In the genomic region with DNA sequence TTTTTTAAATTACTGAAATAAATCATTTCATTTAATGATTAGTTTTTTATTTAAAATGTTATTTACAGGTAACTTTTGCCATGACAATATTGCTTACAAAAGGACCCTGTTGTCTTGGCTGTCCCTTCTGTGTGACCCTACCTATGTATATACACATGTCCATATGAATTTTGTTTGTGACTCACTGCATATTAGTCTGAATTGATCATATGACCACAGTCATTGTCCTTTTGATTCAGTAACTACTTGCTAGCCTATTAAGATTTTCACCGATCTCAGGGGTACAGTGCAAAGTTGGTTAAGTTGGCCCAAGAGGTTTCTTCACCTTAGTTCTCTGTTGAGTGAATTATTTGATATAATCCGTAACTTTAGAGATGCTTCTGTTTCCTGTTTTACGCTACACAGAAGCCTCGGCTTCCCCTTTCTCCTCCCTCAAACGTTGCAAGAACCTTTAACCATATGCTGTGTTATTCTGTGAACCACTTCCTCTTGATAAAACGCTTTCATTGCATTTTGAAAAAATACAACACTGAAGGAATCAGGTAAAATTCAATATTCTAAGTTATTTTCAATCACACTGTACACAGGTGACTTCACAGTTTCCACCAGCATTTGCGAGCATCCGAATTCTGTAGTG, we compare ENCODE assay signal across 8 cellular contexts. TPM values are rescaled to one million over a fixed set of nuclear protein-coding genes. Genes with fewer than 3 reads are reported as not detected.
A peak's percentile ranks its signal among the peaks of the same experiment; 100 is the strongest.
DNase-seq lines count a peak whose midpoint lies in the region; ATAC-seq and TF ChIP-seq lines count a peak whose summit lies in the region.

No MANE protein-coding gene starts in this region.

- intact Hi-C loops in left ventricle myocardium superior (cut with micrococcal nuclease): no loop called here

- peaks cover 52% of the 10 kb centered on the region for H3K4me1 ChIP-seq in Loucy (ENCODE audit: insufficient read depth, low read length, poor library complexity, severe bottlenecking)

- peak; percentile 91 for DNase-seq in GF-D8 (lab: John Stamatoyannopoulos, UW)
- no peak for DNase-seq in hypothalamus (lab: John Stamatoyannopoulos, UW)
- no peak for DNase-seq in NCI-H2227 (lab: John Stamatoyannopoulos, UW; ENCODE audit: unreplicated experiment)
- DNase-seq in left ventricle myocardium superior: no peak
- DNase-seq in hepatic stellate cell (ENCODE audit: low spot score): no peak

- no peak for TF ChIP-seq CTCF in Loucy (conservative IDR thresholded peaks at IDR 0.05; ENCODE audit: low read length)

- no peaks in the 10 kb centered on the region for H3K9me2 ChIP-seq in Loucy (replicated peaks; ENCODE audit: low read depth, low read length)

- no peaks in the 10 kb centered on the region for H4K20me1 ChIP-seq in Loucy (ENCODE audit: insufficient read depth, low read length, poor library complexity, severe bottlenecking)

- H3K79me2 ChIP-seq in Loucy (ENCODE audit: insufficient read depth, low read length): peaks cover 15% of the 10 kb centered on the region

- H3K9ac ChIP-seq in Loucy (ENCODE audit: low read depth, low read length, poor library complexity, severe bottlenecking): peak overlapping the region; percentile 48

- peak overlapping the region; percentile 66 for H3K4me3 ChIP-seq in Loucy (ENCODE audit: low read length, poor library complexity, severe bottlenecking)

- peak overlapping the region; percentile 56 for H2AFZ ChIP-seq in Loucy (ENCODE audit: low read length)

- H3K9me3 ChIP-seq in Loucy (ENCODE audit: insufficient read depth, low read depth, low read length): no peaks in the 10 kb centered on the region

- peak overlapping the region; percentile 65 for H3K4me2 ChIP-seq in Loucy (ENCODE audit: low read depth, low read length, poor library complexity, severe bottlenecking)

- H3F3A ChIP-seq in Loucy (ENCODE audit: low read depth): peaks cover 3% of the 10 kb centered on the region

- ATAC-seq in GM21526 (IDR thresholded peaks at IDR 0.05; ENCODE audit: low FRiP score, unreplicated experiment) (peak; percentile 46), esophagus mucosa (peak; percentile 66), left ventricle myocardium superior (no peak)

- no peaks in the 10 kb centered on the region for H3K36me3 ChIP-seq in Loucy (ENCODE audit: insufficient read depth, low read length)

- no peaks in the 10 kb centered on the region for H3K27me3 ChIP-seq in Loucy (ENCODE audit: insufficient read depth, low read length, poor library complexity, severe bottlenecking)

RNA-seq across cellular contexts. Expression of a gene that starts 43.9 kb away (rescaled TPM):
- total RNA-seq in esophagus mucosa (1.4 TPM), left ventricle myocardium superior (2.8 TPM)
